ENCODE assay signal across 11 cellular contexts in the genomic region with DNA sequence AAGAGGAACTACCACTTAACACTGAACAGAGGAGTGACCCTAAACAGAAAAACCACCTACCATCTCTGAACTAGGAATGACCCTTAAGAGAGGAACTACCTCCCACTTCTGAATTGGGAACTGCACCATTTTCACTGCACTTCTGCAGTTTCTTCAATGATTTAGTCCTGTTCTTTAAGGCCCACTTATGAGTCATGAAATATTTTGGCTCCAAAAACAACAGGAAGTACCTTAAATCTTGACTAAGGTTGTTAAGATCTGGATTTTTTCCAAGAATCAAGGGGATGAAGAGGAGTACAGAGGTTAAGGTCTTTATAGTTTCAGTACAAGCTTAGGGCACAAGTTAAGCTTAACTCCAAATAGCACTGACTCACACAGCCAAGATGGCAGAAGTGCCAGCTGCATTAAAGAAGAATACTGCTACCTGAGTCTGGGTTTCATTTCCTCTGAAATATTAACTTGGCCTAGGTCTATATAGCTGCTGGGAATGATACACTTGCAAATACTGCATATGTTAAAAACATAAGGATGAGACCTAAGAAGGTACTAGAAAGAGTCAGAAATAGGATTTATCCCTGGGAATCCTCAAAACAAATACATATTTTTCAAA. TPM values are rescaled to one million over a fixed set of nuclear protein-coding genes. Genes with fewer than 3 reads are reported as not detected.
A peak's percentile ranks its signal among the peaks of the same experiment; 100 is the strongest.
DNase-seq lines count a peak whose midpoint lies in the region; FAIRE-seq and TF ChIP-seq lines count a peak whose summit lies in the region.
"Had no signal": no experiment of that assay in that cellular context is flagged by ENCODE, and none has a peak within 500 bp of the region (broad histone marks: within the 10 kb centered on the region; RNA-seq: fewer than 3 reads in every experiment).

No MANE protein-coding gene starts in this region.

- CTCF ChIA-PET in RWPE1 (lab: Yijun Ruan, JAX), result interaction anchor here (0.7 kb wide), 1 partner anchor 97 kb away, joined by 3 read pairs; no protein-coding TSS in a partner anchor

- H3K9me3 Mint-ChIP-seq in activated CD4-positive, alpha-beta T cell treated with anti-CD3 and anti-CD28 coated beads, Interleukin-2, amount 10 ng/mL, durations not matched to agents 24 days and 14 days, result no peaks in the 10 kb centered on the region

- TF ChIP-seq CTCF in RWPE1 (conservative IDR thresholded peaks at IDR 0.05; ENCODE audit: low read depth), result no peak
- TF ChIP-seq CTCF in fibroblast of lung (conservative IDR thresholded peaks at IDR 0.05 in 1 of 2, IDR thresholded peaks at IDR 0.05 in 1 of 2; ENCODE audit: low read depth in 1 of 2, low read length in 2 of 2), result no peak
- TF ChIP-seq CTCF in GM13976 (IDR thresholded peaks at IDR 0.05; ENCODE audit: borderline replicate concordance, control extremely low read depth, extremely low read depth, insufficient read depth, missing control alignments), result no peak
- no peak for TF ChIP-seq CTCF in kidney (IDR thresholded peaks at IDR 0.05; ENCODE audit: borderline replicate concordance, extremely low read depth, insufficient read depth)

- H4K20me1 ChIP-seq in fibroblast of lung (ENCODE audit: control insufficient read depth, extremely low read depth, insufficient read depth, low read length), result peaks cover 3% of the 10 kb centered on the region

- no peak overlapping the region for H3K4me3 Mint-ChIP-seq in activated CD4-positive, alpha-beta T cell treated with anti-CD3 and anti-CD28 coated beads, Interleukin-2, amount 10 ng/mL, durations not matched to agents 24 days and 14 days

- H3K79me2 ChIP-seq in fibroblast of lung (ENCODE audit: control insufficient read depth, insufficient read depth, low read length), result peaks cover 35% of the 10 kb centered on the region

- POLR2A ChIA-PET in RWPE1 (lab: Yijun Ruan, JAX; ENCODE audit: low non-redundant PET), result no interaction called here

- H3K9me3 ChIP-seq in fibroblast of lung (ENCODE audit: control insufficient read depth, insufficient read depth, low read depth, low read length) (no peaks in the 10 kb centered on the region), kidney (ENCODE audit: control insufficient read depth in 1 of 2, low read length in 2 of 2) (no peaks in the 10 kb centered on the region)

- H3K27me3 ChIP-seq in fibroblast of lung (ENCODE audit: control insufficient read depth, insufficient read depth, low read length), result no peaks in the 10 kb centered on the region

- intact Hi-C loops in activated CD4-positive, alpha-beta T cell treated with anti-CD3 and anti-CD28 coated beads, Interleukin-2, amount 10 ng/mL, durations not matched to agents 24 days and 14 days (cut with micrococcal nuclease), result no loop called here
- intact Hi-C loops in kidney (cut with DNase I), result no loop called here

- H3K9ac ChIP-seq in fibroblast of lung (ENCODE audit: insufficient read depth, low read length) (no peak overlapping the region), kidney (ENCODE audit: low read length in 2 of 2) (no peak overlapping the region)

- no peak for DNase-seq in activated CD4-positive, alpha-beta T cell treated with anti-CD3 and anti-CD28 coated beads, Interleukin-2, amount 10 ng/mL, durations not matched to agents 24 days and 14 days
- no peak for DNase-seq in activated CD4-positive, alpha-beta T cell treated with anti-CD3 and anti-CD28 coated beads for 48 hours
- peak; percentile 60 for DNase-seq in RWPE1 (ENCODE audit: low spot score)
- DNase-seq in fibroblast of lung (ENCODE audit: low read depth in 2 of 2), result peak; percentile 53 to 87
- DNase-seq in urothelium cell line (ENCODE audit: low spot score), result peak; percentile 44
- DNase-seq in GM13976 (ENCODE audit: low spot score), result no peak
- DNase-seq in anterior cingulate cortex (lab: John Stamatoyannopoulos, UW), result no peak
- no peak for DNase-seq in kidney
- DNase-seq: NCI-H748 treated with DMSO at 0.1 percent for 48 hours had no signal

- H3K4me2 ChIP-seq in fibroblast of lung (ENCODE audit: extremely low read depth, insufficient read depth, low read length), result peak overlapping the region; percentile 26

- H3K27ac ChIP-seq in RWPE1 (peak overlapping the region; percentile 74), fibroblast of lung (ENCODE audit: insufficient read depth, low read length) (no peak overlapping the region), kidney (ENCODE audit: low read depth in 2 of 2, low read length in 2 of 2) (no peak overlapping the region)

- no peak overlapping the region for H2AFZ ChIP-seq in fibroblast of lung (ENCODE audit: low read length)

- H3K27ac Mint-ChIP-seq in activated CD4-positive, alpha-beta T cell treated with anti-CD3 and anti-CD28 coated beads, Interleukin-2, amount 10 ng/mL, durations not matched to agents 24 days and 14 days, result peak overlapping the region; percentile 52

- FAIRE-seq in urothelium cell line (lab: Jason Lieb, UNC) (peak; percentile 32), kidney (lab: Jason Lieb, UNC) (no peak)
- FAIRE-seq: A204.1, TTC549 had no signal

- H3K4me1 Mint-ChIP-seq in activated CD4-positive, alpha-beta T cell treated with anti-CD3 and anti-CD28 coated beads, Interleukin-2, amount 10 ng/mL, durations not matched to agents 24 days and 14 days, result peaks cover 7% of the 10 kb centered on the region

- in situ Hi-C loops in GM13976 (cut with MboI; ENCODE audit: low sequenced_read_pairs, unreplicated experiment), result no loop called here

- H3K36me3 ChIP-seq in fibroblast of lung (ENCODE audit: control insufficient read depth, insufficient read depth, low read length) (peaks cover 3% of the 10 kb centered on the region), kidney (ENCODE audit: control insufficient read depth in 1 of 2, insufficient read depth in 2 of 2, low read length in 2 of 2) (peaks cover 5 to 8% of the 10 kb centered on the region in 2 donors)

- peaks cover 9% of the 10 kb centered on the region for H3K36me3 Mint-ChIP-seq in activated CD4-positive, alpha-beta T cell treated with anti-CD3 and anti-CD28 coated beads, Interleukin-2, amount 10 ng/mL, durations not matched to agents 24 days and 14 days (ENCODE audit: low read depth)

- H3K4me1 ChIP-seq in fibroblast of lung (ENCODE audit: control insufficient read depth, extremely low read depth, insufficient read depth, low read length) (peaks cover 11% of the 10 kb centered on the region), kidney (ENCODE audit: control insufficient read depth in 1 of 2, insufficient read depth in 1 of 2, low read depth in 1 of 2, low read length in 2 of 2) (peaks cover 6 to 7% of the 10 kb centered on the region in 2 donors)

- H3K27me3 Mint-ChIP-seq in activated CD4-positive, alpha-beta T cell treated with anti-CD3 and anti-CD28 coated beads, Interleukin-2, amount 10 ng/mL, durations not matched to agents 24 days and 14 days, result peaks cover 3% of the 10 kb centered on the region

- no peak overlapping the region for H3K4me3 ChIP-seq in fibroblast of lung (replicated peaks in 1 of 4; ENCODE audit: control extremely low read depth in 1 of 4, insufficient read depth in 1 of 4, low read depth in 3 of 4, low read length in 4 of 4)
- no peak overlapping the region for H3K4me3 ChIP-seq in kidney (ENCODE audit: low read length in 2 of 2)

RNA-seq across cellular contexts. Expression of a gene that starts 4.2 kb away (rescaled TPM):
- 12.3 and 15.5 TPM in 2 replicates for total RNA-seq in activated CD4-positive, alpha-beta T cell treated with anti-CD3 and anti-CD28 coated beads, Interleukin-2, amount 10 ng/mL, durations not matched to agents 24 days and 14 days
- total RNA-seq in fibroblast of lung (238 and 363 TPM in 2 replicates), kidney (217 TPM)
- polyA plus RNA-seq in fibroblast of lung (275 and 299 TPM in 2 replicates), kidney (ENCODE audit: insufficient read depth, low read depth, low replicate concordance) (435 TPM)
- 511 and 584 TPM in 2 replicates for polyA plus RNA-seq in fibroblast of lung (2012)
- polyA minus RNA-seq in fibroblast of lung (ENCODE audit: low replicate concordance), result 369 and 443 TPM in 2 replicates

RNA-seq across cellular contexts. Expression of a gene that starts 4.7 kb away (rescaled TPM):
- total RNA-seq in activated CD4-positive, alpha-beta T cell treated with anti-CD3 and anti-CD28 coated beads, Interleukin-2, amount 10 ng/mL, durations not matched to agents 24 days and 14 days, result 20.0 and 20.8 TPM in 2 replicates
- total RNA-seq in fibroblast of lung (11.7 and 17.7 TPM in 2 replicates), kidney (27.1 TPM)
- polyA plus RNA-seq in fibroblast of lung (32.1 and 35.5 TPM in 2 replicates), kidney (ENCODE audit: insufficient read depth, low read depth, low replicate concordance) (60.1 TPM)
- 16.6 and 24.9 TPM in 2 replicates for polyA plus RNA-seq in fibroblast of lung (2012)
- polyA minus RNA-seq in fibroblast of lung (ENCODE audit: low replicate concordance), result 1.7 and 3.4 TPM in 2 replicates

Comparison
In these comparisons a context has a peak if more than half of its experiments do, and no peak if none do; other contexts are left out.
1. DNase-seq: peak in RWPE1 (single experiment), fibroblast of lung (2 of 2) and urothelium cell line (single experiment); none in activated CD4-positive, alpha-beta T cell treated with anti-CD3 and anti-CD28 coated beads, Interleukin-2, amount 10 ng/mL, durations not matched to agents 24 days and 14 days (single experiment), activated CD4-positive, alpha-beta T cell treated with anti-CD3 and anti-CD28 coated beads for 48 hours (single experiment), GM13976 (single experiment), anterior cingulate cortex (0 of 58) and kidney (single experiment).
2. RNA of a gene that starts 4.2 kb away (total RNA-seq): 238 to 363 TPM in fibroblast of lung and 217 TPM in kidney (single experiment); 12.3 to 15.5 TPM in activated CD4-positive, alpha-beta T cell treated with anti-CD3 and anti-CD28 coated beads, Interleukin-2, amount 10 ng/mL, durations not matched to agents 24 days and 14 days; every median in the first group is over 10 times any median in the second.